Comparison of ENCODE assay signal across 22 cellular contexts in genomic region chr18:3040881-3041280, GRCh38. TPM values are rescaled to one million over a fixed set of nuclear protein-coding genes. Genes with fewer than 3 reads are reported as not detected.
DNase-seq lines count a peak whose midpoint lies in the region; TF ChIP-seq lines count a peak whose summit lies in the region.
"Had no signal": no experiment of that assay in that cellular context is flagged by ENCODE, and none has a peak within 500 bp of the region (broad histone marks: within the 10 kb centered on the region; RNA-seq: fewer than 3 reads in every experiment).

No MANE protein-coding gene starts in this region.

- peaks cover 3% of the 10 kb centered on the region for H3K9me3 Mint-ChIP-seq in neural progenitor cell
- H3K9me3 Mint-ChIP-seq: CD14-positive monocyte; CD4-positive, alpha-beta T cell; CD8-positive, alpha-beta memory T cell had no signal

- no peak overlapping the region for H3K4me3 Mint-ChIP-seq in neural progenitor cell
- H3K4me3 Mint-ChIP-seq: CD14-positive monocyte; CD4-positive, alpha-beta T cell; CD8-positive, alpha-beta memory T cell had no signal

- H3K4me1 Mint-ChIP-seq in neural progenitor cell: peaks cover 25% of the 10 kb centered on the region

- H3K9me3 ChIP-seq in right atrium auricular region: no peaks in the 10 kb centered on the region
- H3K9me3 ChIP-seq in esophagus muscularis mucosa: no peaks in the 10 kb centered on the region
- H3K9me3 ChIP-seq in neural progenitor cell (ENCODE audit: low read depth): no peaks in the 10 kb centered on the region
- H3K9me3 ChIP-seq: A549, BE2C, HAP-1 had no signal

- intact Hi-C loops in cardiac septum (cut with DNase I): no loop called here
- intact Hi-C loops in esophagus muscularis mucosa (cut with DNase I): no loop called here

- H4K20me1 ChIP-seq in neural progenitor cell (ENCODE audit: low read depth): no peaks in the 10 kb centered on the region
- H4K20me1 ChIP-seq: BLaER1 treated with 17β-estradiol and CSF1 and Interleukin-3, amounts not matched to agents 10 nM and 100 nM had no signal

- TF ChIP-seq CTCF in right atrium auricular region (IDR thresholded peaks at IDR 0.05) (no peak), esophagus muscularis mucosa (IDR thresholded peaks at IDR 0.05) (no peak), neural progenitor cell (IDR thresholded peaks at IDR 0.05) (no peak)

- H3K4me1 ChIP-seq in right atrium auricular region (no peaks in the 10 kb centered on the region), esophagus muscularis mucosa (peaks cover 0 to 9% (median 5%) of the 10 kb centered on the region in 4 donors), neural progenitor cell (peaks cover 24% of the 10 kb centered on the region)
- H3K4me1 ChIP-seq: BE2C had no signal

- peaks cover 18% of the 10 kb centered on the region for H3F3A ChIP-seq in neural progenitor cell (ENCODE audit: low read depth)

- H3K79me2 ChIP-seq in neural progenitor cell (ENCODE audit: low read depth): no peaks in the 10 kb centered on the region

- no peaks in the 10 kb centered on the region for H3K36me3 Mint-ChIP-seq in neural progenitor cell
- H3K36me3 Mint-ChIP-seq: CD14-positive monocyte; CD8-positive, alpha-beta memory T cell had no signal

- H3K27ac ChIP-seq in right atrium auricular region: no peak overlapping the region
- H3K27ac ChIP-seq in esophagus muscularis mucosa (replicated peaks in 1 of 4): no peak overlapping the region
- no peak overlapping the region for H3K27ac ChIP-seq in neural progenitor cell

- H3K27me3 ChIP-seq in right atrium auricular region: no peaks in the 10 kb centered on the region
- no peaks in the 10 kb centered on the region for H3K27me3 ChIP-seq in esophagus muscularis mucosa
- H3K27me3 ChIP-seq in neural progenitor cell: no peaks in the 10 kb centered on the region
- H3K27me3 ChIP-seq: BE2C; BLaER1 treated with 17β-estradiol and CSF1 and Interleukin-3, amounts not matched to agents 10 nM and 100 nM had no signal

- H3K36me3 ChIP-seq in right atrium auricular region: no peaks in the 10 kb centered on the region
- no peaks in the 10 kb centered on the region for H3K36me3 ChIP-seq in esophagus muscularis mucosa
- no peaks in the 10 kb centered on the region for H3K36me3 ChIP-seq in neural progenitor cell
- H3K36me3 ChIP-seq: BE2C; BLaER1 treated with 17β-estradiol and CSF1 and Interleukin-3, amounts not matched to agents 10 nM and 100 nM; HAP-1 had no signal

- in situ Hi-C loops in G401 (cut with HindIII; ENCODE audit: low sequenced_read_pairs): no loop called here

- H3K4me2 ChIP-seq in neural progenitor cell: peak overlapping the region; percentile 32
- H3K4me2 ChIP-seq: A549 had no signal

- H2AFZ ChIP-seq in neural progenitor cell (replicated peaks): no peak overlapping the region

- WGBS in esophagus muscularis mucosa: 93% methylated on average over 8 of the region's 8 CpGs

- peaks cover 6% of the 10 kb centered on the region for H3K27me3 Mint-ChIP-seq in neural progenitor cell (ENCODE audit: insufficient read depth, low read depth)
- H3K27me3 Mint-ChIP-seq: CD4-positive, alpha-beta T cell; CD8-positive, alpha-beta memory T cell had no signal

- H3K4me3 ChIP-seq in right atrium auricular region: no peak overlapping the region
- no peak overlapping the region for H3K4me3 ChIP-seq in esophagus muscularis mucosa
- H3K4me3 ChIP-seq in neural progenitor cell: no peak overlapping the region
- H3K4me3 ChIP-seq: A549; BLaER1 treated with 17β-estradiol and CSF1 and Interleukin-3, amounts not matched to agents 10 nM and 100 nM; HAP-1 had no signal

- no peak for TF ChIP-seq EP300 in esophagus muscularis mucosa (IDR thresholded peaks at IDR 0.05)

- no peak for TF ChIP-seq POLR2A in esophagus muscularis mucosa (IDR thresholded peaks at IDR 0.05; ENCODE audit: low read depth)

- H3K27ac Mint-ChIP-seq in neural progenitor cell: no peak overlapping the region
- H3K27ac Mint-ChIP-seq: CD4-positive, alpha-beta T cell had no signal

- DNase-seq in right atrium auricular region (ENCODE audit: low spot score): peak; percentile 52
- no peak for DNase-seq in cardiac septum (ENCODE audit: low spot score)
- DNase-seq in esophagus muscularis mucosa (ENCODE audit: extremely low spot score): peak; percentile 64
- DNase-seq in neural progenitor cell (ENCODE audit: low spot score): no peak
- DNase-seq in MV-4-11 (lab: John Stamatoyannopoulos, UW): no peak
- DNase-seq in germinal center (ENCODE audit: low spot score): no peak
- DNase-seq in G401 (ENCODE audit: low spot score): no peak
- DNase-seq: 8988T; ACHN; AML-193; BE2C; CD4-positive, alpha-beta T cell; CD8-positive, alpha-beta memory T cell; DMS 273 treated with DMSO at 0.1 percent for 48 hours; DMS79; EL; GF-D8; GOT3 had no signal

- H3K9ac ChIP-seq in neural progenitor cell: no peak overlapping the region
- H3K9ac ChIP-seq: BLaER1 treated with 17β-estradiol and CSF1 and Interleukin-3, amounts not matched to agents 10 nM and 100 nM had no signal

RNA-seq across cellular contexts. Expression of gene LPIN2, which starts 27.9 kb away (rescaled TPM):
- total RNA-seq in right atrium auricular region: 10 to 100 TPM; 15.5 to 19.0 TPM
- 9.3 TPM for total RNA-seq in cardiac septum
- total RNA-seq in esophagus muscularis mucosa: 10 to 100 TPM; 15.4 to 26.9 (median 24.8) TPM
- total RNA-seq in neural progenitor cell (ENCODE audit: low replicate concordance): 32.1 and 35.5 TPM in 2 replicates
- 23.2 and 33.5 TPM in 2 replicates for total RNA-seq in G401 (2014; rRNA removed; shearing (Covaris generic))

Comparison
In these comparisons a context has a peak if more than half of its experiments do, and no peak if none do; other contexts are left out.
1. DNase-seq: peak in right atrium auricular region (single experiment) and esophagus muscularis mucosa (single experiment); none in cardiac septum (single experiment), neural progenitor cell (single experiment), MV-4-11 (single experiment), germinal center (single experiment) and G401 (single experiment).